Comparison of ENCODE assay signal across 8 cellular contexts in genomic region chr9:93346240-93347112, GRCh38.
DNase-seq lines count a peak whose midpoint lies in the region; ATAC-seq, FAIRE-seq and TF ChIP-seq lines count a peak whose summit lies in the region.

No MANE protein-coding gene starts in this region.

- peak overlapping the region in 2 of 6 donors; percentile 44 to 85 for H3K27ac Mint-ChIP-seq in naive B cell

- H3K4me3 Mint-ChIP-seq in naive B cell, result peak overlapping the region in 7 of 8 donors; percentile 34 to 82 (median 61)

- no peak for TF ChIP-seq RAD21 in HepG2 (CRISPR knock-in tag; IDR thresholded peaks at IDR 0.05)

- peaks cover 5 to 7% (median 5%) of the 10 kb centered on the region in 3 donors for H3K4me1 Mint-ChIP-seq in naive B cell

- no TSS peak for BruUV-seq in HepG2 (replicated peaks; lab: Mats Ljungman, UMichigan)

- no peak for TF ChIP-seq CTCF in right lobe of liver (IDR thresholded peaks at IDR 0.05)
- no peak for TF ChIP-seq CTCF in HepG2 (CRISPR knock-in tag; IDR thresholded peaks at IDR 0.05)
- TF ChIP-seq CTCF in uterus (IDR thresholded peaks at IDR 0.05), result no peak

- H4K20me1 ChIP-seq in HepG2 (ENCODE audit: insufficient read depth, low read length), result no peaks in the 10 kb centered on the region

- H3K79me2 ChIP-seq in HepG2 (ENCODE audit: insufficient read depth, low read length), result no peaks in the 10 kb centered on the region

- H3K9ac ChIP-seq in HepG2 (ENCODE audit: insufficient read depth, low read depth, low read length), result no peak overlapping the region

- intact Hi-C loops in right lobe of liver (cut with DNase I) (no loop called here), HepG2 (cut with micrococcal nuclease; ENCODE audit: unreplicated experiment) (no loop called here), uterus (cut with DNase I; ENCODE audit: low total_unique reads) (no loop called here)

- peaks cover 0 to 6% (median 0%) of the 10 kb centered on the region in 4 donors for H3K4me1 ChIP-seq in right lobe of liver
- peaks cover 10% of the 10 kb centered on the region; the same call in 1 of the 2 replicates for H3K4me1 ChIP-seq in HepG2 (ENCODE audit: insufficient read depth, low read length)
- H3K4me1 ChIP-seq in esophagus (ENCODE audit: control insufficient read depth in 2 of 2, insufficient read depth in 2 of 2, low read length in 1 of 2), result peaks cover 0 to 11% of the 10 kb centered on the region in 2 donors
- H3K4me1 ChIP-seq in uterus, result no peaks in the 10 kb centered on the region

- H3K27me3 Mint-ChIP-seq in naive B cell, result peaks cover 35 to 70% (median 45%) of the 10 kb centered on the region in 3 donors

- CTCF ChIA-PET in HepG2 (lab: Yijun Ruan, JAX; ENCODE audit: low intra/inter-chr PET ratio, low total read pairs), result no interaction called here

- H3K4me3 ChIP-seq in right lobe of liver (peak overlapping the region; percentile 15 to 37 (median 18)), HepG2 (replicated peaks in 1 of 3; ENCODE audit: insufficient read depth in 1 of 3, low read depth in 2 of 3, low read length in 3 of 3) (no peak overlapping the region), esophagus (ENCODE audit: low read depth in 1 of 2, low read length in 2 of 2) (peak overlapping the region; percentile 29 to 40), uterus (peak overlapping the region; percentile 19 to 27)

- H3K27ac ChIP-seq in right lobe of liver, result no peak overlapping the region
- no peak overlapping the region for H3K27ac ChIP-seq in HepG2 (ENCODE audit: extremely low read length, insufficient read depth, low read length)
- H3K27ac ChIP-seq in esophagus (ENCODE audit: low read depth in 2 of 2, low read length in 1 of 2), result no peak overlapping the region
- no peak overlapping the region for H3K27ac ChIP-seq in uterus

- TF ChIP-seq POLR2A in right lobe of liver (IDR thresholded peaks at IDR 0.05) (no peak), HepG2 (IDR thresholded peaks at IDR 0.05; ENCODE audit: insufficient read depth in 1 of 2, low read depth in 2 of 2, low read length in 2 of 2) (no peak), uterus (IDR thresholded peaks at IDR 0.05) (no peak)

- no peak for TF ChIP-seq EP300 in HepG2 (IDR thresholded peaks at IDR 0.05; ENCODE audit: low read depth in 2 of 2, low read length in 2 of 2)
- no peak for TF ChIP-seq EP300 in HepG2 (CRISPR knock-in tag; IDR thresholded peaks at IDR 0.05; ENCODE audit: borderline replicate concordance)

- H3K9me3 ChIP-seq in right lobe of liver (no peaks in the 10 kb centered on the region), HepG2 (ENCODE audit: low read length) (no peaks in the 10 kb centered on the region), esophagus (ENCODE audit: control insufficient read depth in 2 of 2, insufficient read depth in 1 of 2, low read depth in 1 of 2, low read length in 1 of 2) (no peaks in the 10 kb centered on the region), uterus (no peaks in the 10 kb centered on the region)

- in situ Hi-C loops in HepG2 (cut with HindIII; ENCODE audit: extremely low pct_ligation_motif_present, low pct_unique_long_range_greater_than_20kb), result no loop called here

- peaks cover 0 to 8% (median 0%) of the 10 kb centered on the region in 7 donors for H3K9me3 Mint-ChIP-seq in naive B cell

- no peak overlapping the region for H2AFZ ChIP-seq in HepG2 (ENCODE audit: low read length)

- H3K27me3 ChIP-seq in right lobe of liver (peaks cover 0 to 12% of the 10 kb centered on the region in 2 donors), HepG2 (ENCODE audit: control insufficient read depth in 1 of 2, insufficient read depth in 2 of 2, low read length in 2 of 2) (peaks cover 0 to 12% of the 10 kb centered on the region in 2 experiments; a peak in 2 of 5 replicates), esophagus (ENCODE audit: control insufficient read depth in 1 of 2, insufficient read depth in 2 of 2, low read length in 2 of 2) (no peaks in the 10 kb centered on the region), uterus (no peaks in the 10 kb centered on the region)

- H3K36me3 Mint-ChIP-seq in naive B cell, result peaks cover 0 to 8% of the 10 kb centered on the region in 2 donors

- POLR2A ChIA-PET in HepG2 (lab: Yijun Ruan, JAX), result no interaction called here

- WGBS in right lobe of liver (ENCODE audit: insufficient coverage, low coverage, low lambda C conversion rate, missing lambda C conversion rate), result 29% methylated on average over 29 of the region's 64 CpGs
- 83% methylated on average over 51 of the region's 64 CpGs for WGBS in HepG2 (ENCODE audit: low lambda C conversion rate)
- 16 to 20% methylated on average over 45 to 64 of the region's 64 CpGs for WGBS in esophagus, 2 donors

- H3K4me2 ChIP-seq in HepG2 (ENCODE audit: low read depth, low read length), result no peak overlapping the region

- peak; percentile 33 to 56 (median 50) for ATAC-seq in right lobe of liver
- ATAC-seq in HepG2, result no peak
- no peak for ATAC-seq in naive B cell (ENCODE audit: low read depth in 2 of 2)
- ATAC-seq in GM18511 (IDR thresholded peaks at IDR 0.05; ENCODE audit: unreplicated experiment), result no peak
- ATAC-seq in HG03432 (IDR thresholded peaks at IDR 0.05; ENCODE audit: unreplicated experiment), result no peak

- H3K36me3 ChIP-seq in right lobe of liver (no peaks in the 10 kb centered on the region), HepG2 (replicated peaks in 1 of 2; ENCODE audit: control insufficient read depth in 1 of 2, insufficient read depth in 2 of 2, low read length in 2 of 2) (no peaks in the 10 kb centered on the region), esophagus (ENCODE audit: control insufficient read depth in 2 of 2, insufficient read depth in 2 of 2, low read length in 1 of 2) (no peaks in the 10 kb centered on the region), uterus (no peaks in the 10 kb centered on the region)

- no peak for FAIRE-seq in HepG2 (lab: Jason Lieb, UNC)

- DNase-seq in right lobe of liver (peak in 1 of 3 donors; percentile 25), HepG2 (ENCODE audit: low spot score) (no peak), naive B cell (no peak), uterus (no peak), DMS 273 treated with DMSO at 0.1 percent for 48 hours (lab: John Stamatoyannopoulos, UW) (no peak)

TF ChIP-seq in HepG2, 621 proteins besides CTCF, POLR2A, EP300 and RAD21 (continues in another document):
- TF ChIP-seq ZNF510 (CRISPR knock-in tag; IDR thresholded peaks at IDR 0.05; ENCODE audit: low read depth) (no peak), MLX (CRISPR knock-in tag; IDR thresholded peaks at IDR 0.05) (no peak), MYC (CRISPR knock-in tag; IDR thresholded peaks at IDR 0.05; ENCODE audit: borderline replicate concordance) (no peak), ELF3 (CRISPR knock-in tag; IDR thresholded peaks at IDR 0.05) (no peak), LCORL (IDR thresholded peaks at IDR 0.05) (no peak), LCORL (CRISPR knock-in tag; IDR thresholded peaks at IDR 0.05) (no peak), ZNF20 (CRISPR knock-in tag; IDR thresholded peaks at IDR 0.05) (no peak), RCOR2 (CRISPR knock-in tag; IDR thresholded peaks at IDR 0.05) (no peak), BCL6 (CRISPR knock-in tag; IDR thresholded peaks at IDR 0.05) (no peak), ZC3H13 (CRISPR knock-in tag; IDR thresholded peaks at IDR 0.05) (no peak), TRIM22 (IDR thresholded peaks at IDR 0.05) (no peak), ZNF512 (CRISPR knock-in tag; IDR thresholded peaks at IDR 0.05) (no peak)

Comparison
In these comparisons a context has a peak if more than half of its experiments do, and no peak if none do; other contexts are left out.
1. ATAC-seq: peak in right lobe of liver (4 of 4); none in HepG2 (single experiment), naive B cell (0 of 2), GM18511 (single experiment) and HG03432 (single experiment).
2. H3K4me3 ChIP-seq: peak in right lobe of liver (3 of 3), esophagus (2 of 2) and uterus (2 of 2); none in HepG2 (0 of 3).